In the genomic region with DNA sequence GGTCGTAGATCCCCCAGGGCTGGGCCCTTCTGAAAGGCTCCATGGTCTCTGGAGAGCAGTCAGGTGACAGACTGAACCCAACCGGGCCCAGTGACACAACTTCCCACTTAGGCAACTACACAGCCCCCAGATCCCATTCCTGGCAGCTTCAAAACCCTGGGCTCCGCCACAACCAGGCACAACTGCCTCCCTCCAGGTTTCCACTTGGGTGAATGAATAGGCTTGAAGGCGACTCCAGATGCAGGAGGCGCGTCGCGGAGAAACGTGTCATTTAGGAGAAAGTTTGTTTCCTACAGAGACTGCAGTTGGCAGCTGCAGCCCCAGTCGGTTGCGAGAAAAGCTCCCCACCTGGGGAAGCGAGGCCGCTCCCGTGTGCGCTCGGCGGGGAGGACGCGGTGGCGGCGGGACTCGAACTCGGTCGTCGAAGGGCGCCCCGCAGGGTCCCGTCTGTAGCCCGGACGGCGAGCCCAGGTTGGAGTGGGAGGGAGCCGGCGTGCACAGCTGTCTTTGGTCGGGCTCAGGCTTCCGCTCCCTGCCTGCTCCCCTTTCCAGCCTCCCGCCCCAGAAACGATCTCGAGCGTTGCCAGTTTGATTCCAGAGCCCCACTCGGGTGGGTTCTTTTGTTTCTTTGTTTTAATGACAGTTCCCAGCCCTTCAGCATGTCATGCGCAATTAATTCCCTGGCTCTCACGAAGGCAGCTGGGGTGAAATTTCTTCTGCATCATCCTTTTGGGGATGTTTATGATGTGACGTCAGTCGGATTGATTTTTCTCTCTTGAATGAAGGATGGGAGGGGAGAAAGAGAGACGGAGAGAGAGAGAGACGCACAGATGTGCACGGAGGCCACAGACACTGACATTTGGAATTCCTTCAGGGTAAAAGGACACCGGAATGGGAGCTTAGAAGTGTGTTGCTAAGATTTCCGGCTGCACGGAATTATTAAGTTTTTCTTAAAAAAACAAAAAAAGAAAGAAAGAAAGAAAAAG, we compare ENCODE assay signal across 8 cellular contexts. TPM values are rescaled to one million over a fixed set of nuclear protein-coding genes. Genes with fewer than 3 reads are reported as not detected.
DNase-seq lines count a peak whose midpoint lies in the region; ATAC-seq and TF ChIP-seq lines count a peak whose summit lies in the region.

No MANE protein-coding gene starts in this region.

- H3K36me3 ChIP-seq in GM23248 (ENCODE audit: low read depth) (no peaks in the 10 kb centered on the region), SJSA1 (no peaks in the 10 kb centered on the region), endodermal cell (ENCODE audit: control insufficient read depth, insufficient read depth, low read length) (no peaks in the 10 kb centered on the region), testis (ENCODE audit: low read depth, missing control alignments) (no peaks in the 10 kb centered on the region), HAP-1 (replicated peaks) (no peaks in the 10 kb centered on the region)

- peak overlapping the region; percentile 87 for H3K27ac Mint-ChIP-seq in endodermal cell

- in situ Hi-C loops in GM23248 (cut with MboI) (no loop called here), HAP-1 (cut with MboI; ENCODE audit: low sequenced_read_pairs) (no loop called here)

- WGBS in GM23248 (ENCODE audit: low coverage in 1 of 2, low lambda C conversion rate in 2 of 2, missing lambda C conversion rate in 2 of 2), 2 experiments = 18 to 19% methylated on average over 48 to 50 of the region's 50 CpGs
- 12 to 15% methylated on average over 8 to 50 of the region's 50 CpGs for WGBS in endodermal cell (ENCODE audit: insufficient coverage in 1 of 2, insufficient read length in 1 of 2), 2 experiments
- 7 to 10% methylated on average over 31 to 50 of the region's 50 CpGs for WGBS in testis, 2 donors

- H3K9ac ChIP-seq in GM23248 = peak overlapping the region; percentile 82
- peak overlapping the region; percentile 61 for H3K9ac ChIP-seq in endodermal cell (ENCODE audit: extremely low read depth, low read length, poor library complexity, severe bottlenecking)

- H3K27me3 ChIP-seq in GM23248 (replicated peaks; ENCODE audit: insufficient read depth) = no peaks in the 10 kb centered on the region
- no peaks in the 10 kb centered on the region for H3K27me3 ChIP-seq in SJSA1 (replicated peaks)
- H3K27me3 ChIP-seq in endodermal cell (ENCODE audit: control insufficient read depth, insufficient read depth, low read length, poor library complexity, severe bottlenecking) = peaks cover 6% of the 10 kb centered on the region
- no peaks in the 10 kb centered on the region for H3K27me3 ChIP-seq in testis
- H3K27me3 ChIP-seq in HAP-1 (ENCODE audit: low read depth) = no peaks in the 10 kb centered on the region

- H3K4me3 Mint-ChIP-seq in endodermal cell = peak overlapping the region; percentile 72

- no peaks in the 10 kb centered on the region for H3K36me3 Mint-ChIP-seq in endodermal cell (ENCODE audit: low read depth)

- H3K9me3 ChIP-seq in GM23248 (ENCODE audit: low read depth) (no peaks in the 10 kb centered on the region), SJSA1 (replicated peaks) (no peaks in the 10 kb centered on the region), endodermal cell (ENCODE audit: control insufficient read depth, low read length) (no peaks in the 10 kb centered on the region), testis (no peaks in the 10 kb centered on the region), HAP-1 (no peaks in the 10 kb centered on the region)

- H3F3A ChIP-seq in GM23248 (ENCODE audit: insufficient read depth) = no peaks in the 10 kb centered on the region

- H3K4me2 ChIP-seq in GM23248 (ENCODE audit: unreplicated experiment) = peak overlapping the region; percentile 90

- intact Hi-C loops in testis (cut with DNase I; ENCODE audit: low total_unique reads) = no loop called here

- no peak for TF ChIP-seq POLR2A in testis (IDR thresholded peaks at IDR 0.05)

- no peak for ATAC-seq in GM18498 (IDR thresholded peaks at IDR 0.05; ENCODE audit: unreplicated experiment)

- H3K27ac ChIP-seq in GM23248 (peak overlapping the region; percentile 61), SJSA1 (peak overlapping the region; percentile 51), endodermal cell (ENCODE audit: low read depth, low read length) (peak overlapping the region; percentile 41), testis (peak overlapping the region; percentile 77 to 84)

- no peak for TF ChIP-seq CTCF in endodermal cell (conservative IDR thresholded peaks at IDR 0.05)
- no peak for TF ChIP-seq CTCF in testis (IDR thresholded peaks at IDR 0.05)

- peak overlapping the region; percentile 74 for H3K4me3 ChIP-seq in GM23248
- peak overlapping the region; percentile 34 for H3K4me3 ChIP-seq in SJSA1
- H3K4me3 ChIP-seq in endodermal cell (ENCODE audit: low read length) = peak overlapping the region; percentile 87
- H3K4me3 ChIP-seq in testis = peak overlapping the region; percentile 44 to 68
- no peak overlapping the region for H3K4me3 ChIP-seq in HAP-1

- H3K27me3 Mint-ChIP-seq in endodermal cell (ENCODE audit: insufficient read depth) = peaks cover 13% of the 10 kb centered on the region

- H4K20me1 ChIP-seq in GM23248 (ENCODE audit: insufficient read depth) = no peaks in the 10 kb centered on the region

- H3K4me1 ChIP-seq in GM23248 (ENCODE audit: insufficient read depth) (peaks cover 3% of the 10 kb centered on the region; the same call in 1 of the 2 replicates), SJSA1 (replicated peaks) (peaks cover 28% of the 10 kb centered on the region), endodermal cell (ENCODE audit: control insufficient read depth, insufficient read depth, low read length) (peaks cover 19% of the 10 kb centered on the region), testis (peaks cover 4% of the 10 kb centered on the region), HAP-1 (peaks cover 15% of the 10 kb centered on the region)

- DNase-seq in GM23248 (peak; percentile 77), SJSA1 (ENCODE audit: low read depth in 1 of 2, low spot score in 2 of 2) (peak in 1 of 2 experiments; percentile 62), endodermal cell (peak; percentile 81), medulla oblongata (ENCODE audit: extremely low spot score) (peak; percentile 45), testis (peak; percentile 21), HAP-1 (ENCODE audit: low spot score in 2 of 2) (no peak), NCI-H1417 treated with DMSO at 0.1 percent for 48 hours (lab: John Stamatoyannopoulos, UW) (no peak)

- no peaks in the 10 kb centered on the region for H3K9me2 ChIP-seq in GM23248 (ENCODE audit: insufficient read depth)

- no peaks in the 10 kb centered on the region; the same call in 1 of the 2 replicates for H3K79me2 ChIP-seq in GM23248 (ENCODE audit: insufficient read depth)

- peaks cover 25% of the 10 kb centered on the region for H3K4me1 Mint-ChIP-seq in endodermal cell

- H2AFZ ChIP-seq in GM23248 = peak overlapping the region; percentile 90

- no peaks in the 10 kb centered on the region for H3K9me3 Mint-ChIP-seq in endodermal cell

RNA-seq across cellular contexts. Expression of a gene that starts 0.9 kb away (rescaled TPM):
- total RNA-seq in GM23248 (2014; rRNA removed; shearing (Covaris generic)) = 2.1 and 4.0 TPM in 2 replicates
- 7.3 and 7.7 TPM in 2 replicates for polyA plus RNA-seq in GM23248 (2016; fragmentation: Nextera tagmentation; extraction: Ambion mirVana)
- 0.41 and 2.8 TPM in 2 replicates for total RNA-seq in SJSA1 (2014; rRNA removed; shearing (Covaris generic))
- total RNA-seq in endodermal cell = 1 to 10 TPM; 3.8 to 9.4 TPM
- polyA plus RNA-seq in endodermal cell (2013, experiment 1 of 2) = 6.1 TPM
- polyA plus RNA-seq in endodermal cell (2013, experiment 2 of 2) = 5.3 TPM
- 10 to 100 TPM; 48.1 to 67.9 TPM for total RNA-seq in testis
- polyA plus RNA-seq in testis (ENCODE audit: insufficient read depth, low read depth, low replicate concordance) = 11.7 TPM

Comparison
In these comparisons a context has a peak if more than half of its experiments do, and no peak if none do; other contexts are left out.
1. DNase-seq: peak in GM23248 (single experiment), endodermal cell (single experiment), medulla oblongata (single experiment) and testis (single experiment); none in HAP-1 (0 of 2) and NCI-H1417 treated with DMSO at 0.1 percent for 48 hours (single experiment).
2. Peak in every context shown above with its lines, with median percentiles within 50 percentile points of each other: H3K27ac ChIP-seq.